Comparison of ENCODE assay signal across 9 cellular contexts in the genomic region with DNA sequence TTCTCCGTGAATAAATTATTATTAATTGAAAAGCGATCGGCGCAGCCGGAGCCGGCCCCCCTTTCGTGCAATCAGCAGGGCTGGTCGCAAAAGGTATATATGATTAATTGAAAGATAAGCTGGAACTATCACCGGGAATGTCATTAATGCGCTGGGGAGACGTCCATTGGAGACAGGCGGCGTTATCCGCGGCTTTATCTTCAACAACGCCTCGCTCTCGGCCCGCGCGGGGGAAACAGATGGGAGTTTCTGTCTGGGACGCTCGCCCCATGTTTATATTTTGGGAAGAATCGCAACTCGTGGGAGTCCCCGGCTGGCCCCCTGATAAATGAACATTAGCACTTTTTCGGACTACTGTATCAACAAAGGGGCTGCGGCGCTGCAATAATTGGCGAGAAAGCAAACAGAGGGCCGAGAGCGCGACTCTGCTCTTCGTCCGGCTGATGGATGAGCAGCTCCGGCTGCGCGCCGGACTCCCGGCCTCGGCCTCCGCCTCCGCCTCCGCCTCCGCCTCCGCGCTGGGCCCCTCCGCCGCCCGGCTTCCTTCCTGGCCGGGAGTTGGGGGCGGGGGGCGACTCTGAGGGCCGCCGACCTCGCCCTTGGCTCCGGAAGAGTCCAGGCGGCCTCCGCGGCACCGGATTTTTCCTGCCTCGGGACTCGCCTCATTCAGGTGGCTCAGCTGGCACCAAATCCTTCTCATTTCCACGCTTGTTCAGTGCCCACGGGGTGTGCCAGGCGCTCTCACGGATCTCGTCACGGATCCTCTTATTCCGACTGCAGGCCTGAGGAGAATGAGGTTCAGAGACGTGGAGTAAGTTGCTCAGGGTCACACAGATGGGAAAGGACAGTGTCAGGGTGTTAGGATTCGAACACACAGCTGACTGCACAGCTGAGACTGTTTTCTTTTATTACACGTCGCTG. TPM values are rescaled to one million over a fixed set of nuclear protein-coding genes. Genes with fewer than 3 reads are reported as not detected.
A peak's percentile ranks its signal among the peaks of the same experiment; 100 is the strongest.
DNase-seq lines count a peak whose midpoint lies in the region; ATAC-seq, FAIRE-seq and TF ChIP-seq lines count a peak whose summit lies in the region.
"Had no signal": no experiment of that assay in that cellular context is flagged by ENCODE, and none has a peak within 500 bp of the region (broad histone marks: within the 10 kb centered on the region; RNA-seq: fewer than 3 reads in every experiment).

No MANE protein-coding gene starts in this region.

- no peak for FAIRE-seq in small intestine (lab: Jason Lieb, UNC)

- intact Hi-C loops in CD8-positive, alpha-beta T cell (cut with DNase I, micrococcal nuclease), result no loop called here

- H3K4me3 Mint-ChIP-seq in CD8-positive, alpha-beta T cell, result peak overlapping the region; percentile 59
- H3K4me3 Mint-ChIP-seq in nephron, result peak overlapping the region; percentile 48 to 72 (median 65)

- H3K27ac Mint-ChIP-seq in CD8-positive, alpha-beta T cell, result no peak overlapping the region
- H3K27ac Mint-ChIP-seq in nephron, result no peak overlapping the region

- no peak overlapping the region for H3K9ac ChIP-seq in HUES48 (ENCODE audit: low read depth, low read length)

- CTCF ChIA-PET in CD8-positive, alpha-beta T cell (lab: Charles Lee), result no interaction called here

- peaks cover 47% of the 10 kb centered on the region for H3K4me1 Mint-ChIP-seq in CD8-positive, alpha-beta T cell (ENCODE audit: low read depth)
- H3K4me1 Mint-ChIP-seq in nephron, result peaks cover 33% of the 10 kb centered on the region

- peaks cover 66% of the 10 kb centered on the region for H3K27me3 ChIP-seq in CD8-positive, alpha-beta T cell (ENCODE audit: insufficient read depth, low read length)
- H3K27me3 ChIP-seq in HUES48 (ENCODE audit: control insufficient read depth, insufficient read depth, low read length), result peaks cover 100% of the 10 kb centered on the region
- H3K27me3 ChIP-seq in small intestine (ENCODE audit: control insufficient read depth in 2 of 2, insufficient read depth in 2 of 2, low read length in 2 of 2), result peaks cover 8 to 60% of the 10 kb centered on the region in 2 donors

- no peaks in the 10 kb centered on the region for H3K9me3 Mint-ChIP-seq in CD8-positive, alpha-beta T cell
- no peaks in the 10 kb centered on the region for H3K9me3 Mint-ChIP-seq in nephron

- H3K36me3 Mint-ChIP-seq in CD8-positive, alpha-beta T cell, result no peaks in the 10 kb centered on the region
- no peaks in the 10 kb centered on the region for H3K36me3 Mint-ChIP-seq in nephron (ENCODE audit: low read depth)

- H3K36me3 ChIP-seq in CD8-positive, alpha-beta T cell (ENCODE audit: insufficient read depth, low read length), result no peaks in the 10 kb centered on the region
- H3K36me3 ChIP-seq in HUES48 (ENCODE audit: control insufficient read depth, insufficient read depth, low read length) (no peaks in the 10 kb centered on the region), small intestine (ENCODE audit: control insufficient read depth in 2 of 2, insufficient read depth in 2 of 2, low read length in 2 of 2) (no peaks in the 10 kb centered on the region)

- H3K27me3 Mint-ChIP-seq in CD8-positive, alpha-beta T cell (ENCODE audit: low read depth), result peaks cover 86% of the 10 kb centered on the region
- H3K27me3 Mint-ChIP-seq in nephron (ENCODE audit: low read depth), result peaks cover 100% of the 10 kb centered on the region

- no peak for ATAC-seq in CD8-positive, alpha-beta T cell
- no peak for ATAC-seq in HG03025 (IDR thresholded peaks at IDR 0.05; ENCODE audit: low FRiP score, unreplicated experiment)
- no peak for ATAC-seq in HG03095 (IDR thresholded peaks at IDR 0.05; ENCODE audit: unreplicated experiment)

- no peak overlapping the region for H3K27ac ChIP-seq in CD8-positive, alpha-beta T cell (ENCODE audit: low read depth, low read length)
- no peak overlapping the region for H3K27ac ChIP-seq in HUES48 (ENCODE audit: low read depth, low read length)
- H3K27ac ChIP-seq in small intestine (ENCODE audit: low read depth in 1 of 2, low read length in 1 of 2), result no peak overlapping the region

- peaks cover 42% of the 10 kb centered on the region for H3K4me1 ChIP-seq in CD8-positive, alpha-beta T cell (ENCODE audit: insufficient read depth, low read length)
- peaks cover 74% of the 10 kb centered on the region for H3K4me1 ChIP-seq in HUES48 (ENCODE audit: control insufficient read depth, insufficient read depth, low read length)
- H3K4me1 ChIP-seq in small intestine (ENCODE audit: control insufficient read depth in 2 of 2, insufficient read depth in 1 of 2, low read depth in 1 of 2, low read length in 1 of 2), result no peaks in the 10 kb centered on the region

- 2 to 5% (median 2%) methylated on average over 68 to 74 of the region's 74 CpGs for whole genome bisulfite sequencing in small intestine, 3 donors

- POLR2A ChIA-PET in CD8-positive, alpha-beta T cell (lab: Charles Lee), result no interaction called here

- no peak overlapping the region for H3K4me3 ChIP-seq in CD8-positive, alpha-beta T cell (ENCODE audit: low read depth, low read length)
- H3K4me3 ChIP-seq in HUES48 (ENCODE audit: low read depth, low read length) (peak overlapping the region; percentile 40), small intestine (ENCODE audit: low read depth in 1 of 2, low read length in 2 of 2) (no peak overlapping the region)

- no peak for TF ChIP-seq CTCF in CD8-positive, alpha-beta T cell (IDR thresholded peaks at IDR 0.05)
- TF ChIP-seq CTCF in nephron (IDR thresholded peaks at IDR 0.05; ENCODE audit: unreplicated experiment in 3 of 3), result no peak

- DNase-seq in CD8-positive, alpha-beta T cell, result no peak
- DNase-seq in ecto neural progenitor cell (ENCODE audit: low spot score), result peak; percentile 57
- no peak for DNase-seq in stimulated activated CD4-positive, alpha-beta T cell treated with anti-CD3 and anti-CD28 coated beads, Interleukin-2, amount 100 ng/mL, for 48 hours
- no peak for DNase-seq in small intestine
- DNase-seq: stimulated activated CD4-positive, alpha-beta T cell treated with anti-CD3 and anti-CD28 coated beads, Interleukin-1b, Interleukin-23, amount 100 ng/mL, for 48 hours had no signal

- H3K9me3 ChIP-seq in CD8-positive, alpha-beta T cell (ENCODE audit: low read length), result no peaks in the 10 kb centered on the region
- H3K9me3 ChIP-seq in HUES48 (ENCODE audit: control insufficient read depth, insufficient read depth, low read length), result no peaks in the 10 kb centered on the region
- no peaks in the 10 kb centered on the region for H3K9me3 ChIP-seq in small intestine (ENCODE audit: control insufficient read depth, low read depth)

RNA-seq across cellular contexts. Expression of a gene that starts 3.6 kb away (rescaled TPM):
- not detected for total RNA-seq in CD8-positive, alpha-beta T cell
- polyA plus RNA-seq in small intestine, result 1 to 10 TPM in 1 of 3 donors, under 1 TPM in 1, not detected in 1; 0.03 to 3.5 TPM
